ENCODE assay signal across 9 cellular contexts in the genomic region with DNA sequence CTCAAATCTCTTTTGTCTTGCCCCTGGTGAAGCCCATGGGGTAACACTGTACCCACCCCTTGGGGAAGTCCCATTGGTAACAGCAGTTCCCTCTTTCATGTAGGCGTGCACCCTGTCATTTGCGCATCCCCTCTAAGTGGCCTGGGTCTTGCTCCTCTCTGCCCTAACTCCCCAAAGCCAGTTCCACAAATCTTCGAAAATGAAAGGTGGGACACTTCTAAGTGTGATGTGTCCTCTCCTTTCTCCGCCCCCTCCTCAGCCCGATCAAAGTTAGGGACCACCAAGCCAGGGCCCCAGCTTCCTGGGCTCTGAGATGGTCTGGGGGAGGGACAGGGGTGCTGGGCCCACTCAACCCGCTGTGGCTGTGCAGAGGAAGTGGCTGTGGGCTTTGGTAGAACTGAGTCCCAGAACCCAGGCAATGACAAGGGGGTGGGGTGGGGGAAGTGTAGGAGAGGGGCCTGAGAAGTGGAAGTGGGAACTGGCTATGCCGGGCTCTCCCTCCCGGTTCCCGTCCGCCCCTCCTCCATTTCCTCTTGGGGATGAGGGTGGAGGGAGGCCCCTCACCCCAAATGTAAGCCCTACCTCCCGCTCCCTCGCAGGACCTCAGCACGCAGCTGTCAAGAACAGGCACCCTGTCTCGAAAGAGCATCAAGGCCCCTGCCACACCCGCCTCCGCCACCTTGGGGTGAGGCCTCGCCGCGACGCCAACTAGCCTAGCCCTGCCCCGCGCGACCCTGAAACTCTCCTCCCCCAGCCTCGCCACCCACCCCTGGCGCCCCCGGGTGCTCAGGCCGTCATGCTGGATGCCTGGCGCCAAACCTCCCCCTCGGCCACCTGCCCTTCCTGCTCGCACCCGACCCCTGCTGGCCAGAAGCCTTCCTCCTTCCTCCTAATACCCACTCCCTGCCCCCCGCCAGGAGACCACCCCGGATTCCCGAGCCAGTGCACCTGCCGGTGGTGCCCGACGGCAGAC. TPM values are rescaled to one million over a fixed set of nuclear protein-coding genes. Genes with fewer than 3 reads are reported as not detected.
A peak's percentile ranks its signal among the peaks of the same experiment; 100 is the strongest.
DNase-seq lines count a peak whose midpoint lies in the region; ATAC-seq and TF ChIP-seq lines count a peak whose summit lies in the region.
"Had no signal": no experiment of that assay in that cellular context is flagged by ENCODE, and none has a peak within 500 bp of the region (broad histone marks: within the 10 kb centered on the region; RNA-seq: fewer than 3 reads in every experiment).

No MANE protein-coding gene starts in this region.

- 27 to 36% (median 35%) methylated on average over 35 to 37 of the region's 37 CpGs for WGBS in psoas muscle, 3 donors

- TF ChIP-seq CTCF in GM12865 (IDR thresholded peaks at IDR 0.05; ENCODE audit: insufficient read depth, low read depth, low read length, missing control alignments) (peak; percentile 63), MM.1S (IDR thresholded peaks at IDR 0.05; ENCODE audit: low read length) (peak; percentile 44), cardiac fibroblast (IDR thresholded peaks at IDR 0.05; ENCODE audit: low read depth, low read length) (peak; percentile 4), psoas muscle (IDR thresholded peaks at IDR 0.05) (no peak)

- ATAC-seq in psoas muscle (no peak), HG03280 (IDR thresholded peaks at IDR 0.05; ENCODE audit: unreplicated experiment) (no peak)

- no peak overlapping the region for H3K9ac ChIP-seq in MM.1S (ENCODE audit: low read length)

- no peaks in the 10 kb centered on the region for H3K9me2 ChIP-seq in MM.1S (replicated peaks; ENCODE audit: insufficient read depth, low read length)

- intact Hi-C loops in psoas muscle (cut with DNase I), result no loop called here

- peak overlapping the region; percentile 60; the same call in 1 of the 2 replicates for H3K4me2 ChIP-seq in MM.1S (ENCODE audit: low read depth, low read length)

- H3K36me3 ChIP-seq in MM.1S (replicated peaks; ENCODE audit: insufficient read depth, low read length) (no peaks in the 10 kb centered on the region), psoas muscle (ENCODE audit: insufficient read depth in 1 of 2, low read depth in 1 of 2) (no peaks in the 10 kb centered on the region), MG63 (no peaks in the 10 kb centered on the region)

- H3K27ac ChIP-seq in MM.1S (ENCODE audit: low read length) (no peak overlapping the region), psoas muscle (no peak overlapping the region)

- DNase-seq in GM12865 (ENCODE audit: low read depth) (peak; percentile 83), MM.1S (no peak), cardiac fibroblast (ENCODE audit: low read depth in 2 of 2) (no peak), psoas muscle (peak; percentile 22 to 56), MG63 (no peak), NCI-H187 (lab: John Stamatoyannopoulos, UW) (no peak), NCI-H774 (lab: John Stamatoyannopoulos, UW) (no peak)

- H3K4me1 ChIP-seq in MM.1S (ENCODE audit: low read length) (no peaks in the 10 kb centered on the region; the same call in 1 of the 2 replicates), psoas muscle (peaks cover 5% of the 10 kb centered on the region)

- no peaks in the 10 kb centered on the region for H3F3A ChIP-seq in MM.1S (ENCODE audit: insufficient read depth, low read length)

- H2AFZ ChIP-seq in MM.1S (ENCODE audit: low read length), result no peak overlapping the region

- no peaks in the 10 kb centered on the region for H3K79me2 ChIP-seq in MM.1S (ENCODE audit: low read length)

- H3K9me3 ChIP-seq in MM.1S (replicated peaks; ENCODE audit: insufficient read depth, low read length), result no peaks in the 10 kb centered on the region
- no peaks in the 10 kb centered on the region for H3K9me3 ChIP-seq in psoas muscle
- no peaks in the 10 kb centered on the region for H3K9me3 ChIP-seq in MG63

- H3K4me3 ChIP-seq in GM12865 (ENCODE audit: low read depth, low read length) (peak overlapping the region; percentile 36), MM.1S (ENCODE audit: low read length) (no peak overlapping the region; the same call in 1 of the 2 replicates), cardiac fibroblast (replicated peaks in 1 of 2; ENCODE audit: low read depth in 2 of 2, low read length in 2 of 2) (no peak overlapping the region), psoas muscle (no peak overlapping the region), MG63 (no peak overlapping the region)

- H3K27me3 ChIP-seq in MM.1S (replicated peaks; ENCODE audit: insufficient read depth, low read length) (peaks cover 46% of the 10 kb centered on the region), psoas muscle (ENCODE audit: insufficient read depth in 3 of 3, low read length in 2 of 3) (peaks cover 0 to 41% (median 7%) of the 10 kb centered on the region in 3 donors), MG63 (peaks cover 5% of the 10 kb centered on the region; the same call in 1 of the 2 replicates)

- no peaks in the 10 kb centered on the region for H4K20me1 ChIP-seq in MM.1S (ENCODE audit: insufficient read depth, low read length)

RNA-seq across cellular contexts. Expression of gene ABI3, which starts 8.7 kb away (rescaled TPM):
- 1 to 10 TPM; 1.9 to 3.8 (median 2.5) TPM for total RNA-seq in psoas muscle
- 1 to 10 TPM; 1.1 to 2.9 (median 2.1) TPM for polyA plus RNA-seq in psoas muscle
- total RNA-seq in MG63 (2014; rRNA removed; shearing (Covaris generic); ENCODE audit: low replicate concordance), result not detected in 2 replicates

RNA-seq across cellular contexts. Expression of gene GNGT2, which starts 8.9 kb away (rescaled TPM):
- total RNA-seq in psoas muscle, result 1 to 10 TPM in 1 of 4 donors, under 1 TPM in 3; 0.39 to 2.0 (median 0.49) TPM
- 1 to 10 TPM in 1 of 3 donors, under 1 TPM in 2; 0.32 to 1.3 (median 0.58) TPM for polyA plus RNA-seq in psoas muscle
- not detected in 2 replicates for total RNA-seq in MG63 (2014; rRNA removed; shearing (Covaris generic); ENCODE audit: low replicate concordance)

RNA-seq across cellular contexts. Expression of gene PHOSPHO1, which starts 11.4 kb away (rescaled TPM):
- total RNA-seq in psoas muscle, result 1 to 10 TPM in 3 of 4 donors, under 1 TPM in 1; 0.30 to 4.2 (median 1.7) TPM
- polyA plus RNA-seq in psoas muscle, result under 1 TPM; 0.59 to 0.70 (median 0.68) TPM
- not detected in 2 replicates for total RNA-seq in MG63 (2014; rRNA removed; shearing (Covaris generic); ENCODE audit: low replicate concordance)
- total RNA-seq: endothelial cell of umbilical vein had no signal

Comparison
In these comparisons a context has a peak if more than half of its experiments do, and no peak if none do; other contexts are left out.
1. DNase-seq: peak in GM12865 (single experiment) and psoas muscle (2 of 2); none in MM.1S (single experiment), cardiac fibroblast (0 of 2), MG63 (single experiment), NCI-H187 (0 of 2) and NCI-H774 (single experiment).